ENCODE assay signal across 17 cellular contexts in the genomic region with DNA sequence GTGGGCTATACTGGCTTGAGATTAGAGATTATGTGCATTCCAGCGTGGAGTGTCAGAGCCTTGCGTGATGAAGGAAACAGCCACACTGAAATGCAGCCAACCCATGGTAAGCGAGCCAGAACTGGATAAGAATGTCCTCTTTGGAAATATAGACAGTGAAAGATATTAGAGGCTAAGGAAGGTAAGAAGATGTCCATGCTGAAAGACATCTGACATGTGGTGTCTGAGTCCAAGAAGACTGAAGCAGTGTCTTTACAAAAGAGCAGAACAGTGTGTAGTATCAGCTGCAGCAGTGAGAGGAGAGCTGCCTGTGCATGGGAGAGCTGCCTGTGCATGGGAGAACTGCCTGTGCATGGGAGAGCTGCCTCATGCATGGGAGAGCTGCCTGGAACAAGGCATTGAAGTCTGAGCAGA.
DNase-seq lines count a peak whose midpoint lies in the region; ATAC-seq and TF ChIP-seq lines count a peak whose summit lies in the region.
"Had no signal": no experiment of that assay in that cellular context is flagged by ENCODE, and none has a peak within 500 bp of the region (broad histone marks: within the 10 kb centered on the region; RNA-seq: fewer than 3 reads in every experiment).

No MANE protein-coding gene starts in this region.

- H3K9me3 ChIP-seq in neural progenitor cell (ENCODE audit: low read depth): no peaks in the 10 kb centered on the region
- H3K9me3 ChIP-seq: pancreas, thoracic aorta had no signal

- no peaks in the 10 kb centered on the region for H3K79me2 ChIP-seq in neural progenitor cell (ENCODE audit: low read depth)

- no peak overlapping the region for H3K27ac ChIP-seq in neural progenitor cell
- H3K27ac ChIP-seq: pancreas, thoracic aorta had no signal

- H3K4me3 ChIP-seq in fibroblast of mammary gland (ENCODE audit: control insufficient read depth, low read depth, low read length) (no peak overlapping the region), neural progenitor cell (no peak overlapping the region)
- H3K4me3 ChIP-seq: pancreas, thoracic aorta had no signal

- H3K36me3 Mint-ChIP-seq in neural progenitor cell: no peaks in the 10 kb centered on the region
- H3K36me3 Mint-ChIP-seq: activated naive CD4-positive, alpha-beta T cell treated with anti-CD3 and anti-CD28 coated beads, Interleukin-2, amount 50 U/mL, for 24 hours had no signal

- no peak for ATAC-seq in HG03460 (IDR thresholded peaks at IDR 0.05; ENCODE audit: unreplicated experiment)
- ATAC-seq in left colon: no peak
- ATAC-seq: HepG2, pancreas had no signal

- no peaks in the 10 kb centered on the region for H4K20me1 ChIP-seq in neural progenitor cell (ENCODE audit: low read depth)

- no peak overlapping the region for H3K9ac ChIP-seq in neural progenitor cell

- H3K36me3 ChIP-seq in neural progenitor cell: no peaks in the 10 kb centered on the region
- H3K36me3 ChIP-seq: pancreas, thoracic aorta had no signal

- H2AFZ ChIP-seq in neural progenitor cell (replicated peaks): no peak overlapping the region

- no peaks in the 10 kb centered on the region for H3F3A ChIP-seq in neural progenitor cell (ENCODE audit: low read depth)

- H3K27me3 Mint-ChIP-seq in neural progenitor cell (ENCODE audit: insufficient read depth, low read depth): no peaks in the 10 kb centered on the region
- H3K27me3 Mint-ChIP-seq: activated naive CD4-positive, alpha-beta T cell treated with anti-CD3 and anti-CD28 coated beads, Interleukin-2, amount 50 U/mL, for 24 hours had no signal

- H3K27ac Mint-ChIP-seq in neural progenitor cell: no peak overlapping the region
- H3K27ac Mint-ChIP-seq: activated naive CD4-positive, alpha-beta T cell treated with anti-CD3 and anti-CD28 coated beads, Interleukin-2, amount 50 U/mL, for 24 hours had no signal

- H3K9me3 Mint-ChIP-seq in neural progenitor cell: peaks cover 3% of the 10 kb centered on the region
- H3K9me3 Mint-ChIP-seq: activated naive CD4-positive, alpha-beta T cell treated with anti-CD3 and anti-CD28 coated beads, Interleukin-2, amount 50 U/mL, for 24 hours had no signal

- DNase-seq in AG20443 (ENCODE audit: low spot score): peak; percentile 37
- DNase-seq in NCI-H226: peak; percentile 45
- DNase-seq in fibroblast of mammary gland (ENCODE audit: low read depth): peak; percentile 49
- DNase-seq in neural progenitor cell (ENCODE audit: low spot score): peak; percentile 18
- no peak for DNase-seq in KG1 (lab: John Stamatoyannopoulos, UW)
- DNase-seq in stimulated activated CD8-positive, alpha-beta memory T cell treated with anti-CD3 and anti-CD28 coated beads, Interleukin-4, amount 100 ng/mL, for 48 hours: no peak
- no peak for DNase-seq in left colon
- DNase-seq: activated CD4-positive, CD25-positive, alpha-beta regulatory T cell treated with anti-CD3 and anti-CD28 coated beads, Interleukin-2, amount 50 U/mL, for 72 hours; activated CD8-positive, alpha-beta memory T cell treated with anti-CD3 and anti-CD28 coated beads, Interleukin-2, amount 50 U/mL, for 4 hours; erythroblast; NCI-H1105; NCI-H510A; pancreas had no signal

- H3K4me3 Mint-ChIP-seq in neural progenitor cell: no peak overlapping the region
- H3K4me3 Mint-ChIP-seq: activated naive CD4-positive, alpha-beta T cell treated with anti-CD3 and anti-CD28 coated beads, Interleukin-2, amount 50 U/mL, for 24 hours had no signal

- no peaks in the 10 kb centered on the region for H3K4me1 ChIP-seq in neural progenitor cell
- H3K4me1 ChIP-seq: pancreas had no signal

- no peak overlapping the region for H3K4me2 ChIP-seq in neural progenitor cell

- intact Hi-C loops in left colon (cut with DNase I, micrococcal nuclease): no loop called here

- no peaks in the 10 kb centered on the region for H3K27me3 ChIP-seq in neural progenitor cell
- H3K27me3 ChIP-seq: pancreas had no signal

- peaks cover 5% of the 10 kb centered on the region for H3K4me1 Mint-ChIP-seq in neural progenitor cell
- H3K4me1 Mint-ChIP-seq: activated naive CD4-positive, alpha-beta T cell treated with anti-CD3 and anti-CD28 coated beads, Interleukin-2, amount 50 U/mL, for 24 hours had no signal

- TF ChIP-seq CTCF in fibroblast of mammary gland (conservative IDR thresholded peaks at IDR 0.05; ENCODE audit: control insufficient read depth, insufficient read depth, low read depth, low read length) (no peak), neural progenitor cell (IDR thresholded peaks at IDR 0.05) (no peak)

Comparison
In these comparisons a context has a peak if more than half of its experiments do, and no peak if none do; other contexts are left out.
1. DNase-seq: peak in AG20443 (single experiment), NCI-H226 (single experiment), fibroblast of mammary gland (single experiment) and neural progenitor cell (single experiment); none in KG1 (single experiment), stimulated activated CD8-positive, alpha-beta memory T cell treated with anti-CD3 and anti-CD28 coated beads, Interleukin-4, amount 100 ng/mL, for 48 hours (single experiment) and left colon (0 of 2).